Comparison of ENCODE assay signal across 1 cellular context in the genomic region with DNA sequence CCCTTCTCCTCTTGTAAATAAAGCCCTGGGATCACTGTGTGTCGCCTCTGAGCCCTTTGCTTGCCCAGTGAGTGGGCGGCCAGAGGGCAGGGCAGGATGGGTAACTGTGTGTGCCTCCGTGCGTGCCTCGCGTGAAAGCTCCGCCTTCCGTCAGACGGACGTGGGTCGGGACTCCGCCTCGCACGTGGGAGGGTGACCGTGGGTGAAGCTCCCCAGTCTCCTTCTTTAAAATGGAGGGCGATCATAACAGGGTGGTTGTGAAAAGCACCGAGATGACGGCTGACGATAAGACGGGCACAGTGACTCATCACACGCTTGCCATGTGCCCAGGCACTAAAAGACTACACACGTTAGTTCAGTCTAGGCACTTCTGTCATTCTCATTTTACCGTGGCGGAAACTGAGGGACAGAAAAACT.
TF ChIP-seq lines count a peak whose summit lies in the region.

No MANE protein-coding gene starts in this region.

TF ChIP-seq in GM23338, 12 proteins besides CTCF, POLR2A, EP300 and RAD21:
- TF ChIP-seq, protein P1, sequence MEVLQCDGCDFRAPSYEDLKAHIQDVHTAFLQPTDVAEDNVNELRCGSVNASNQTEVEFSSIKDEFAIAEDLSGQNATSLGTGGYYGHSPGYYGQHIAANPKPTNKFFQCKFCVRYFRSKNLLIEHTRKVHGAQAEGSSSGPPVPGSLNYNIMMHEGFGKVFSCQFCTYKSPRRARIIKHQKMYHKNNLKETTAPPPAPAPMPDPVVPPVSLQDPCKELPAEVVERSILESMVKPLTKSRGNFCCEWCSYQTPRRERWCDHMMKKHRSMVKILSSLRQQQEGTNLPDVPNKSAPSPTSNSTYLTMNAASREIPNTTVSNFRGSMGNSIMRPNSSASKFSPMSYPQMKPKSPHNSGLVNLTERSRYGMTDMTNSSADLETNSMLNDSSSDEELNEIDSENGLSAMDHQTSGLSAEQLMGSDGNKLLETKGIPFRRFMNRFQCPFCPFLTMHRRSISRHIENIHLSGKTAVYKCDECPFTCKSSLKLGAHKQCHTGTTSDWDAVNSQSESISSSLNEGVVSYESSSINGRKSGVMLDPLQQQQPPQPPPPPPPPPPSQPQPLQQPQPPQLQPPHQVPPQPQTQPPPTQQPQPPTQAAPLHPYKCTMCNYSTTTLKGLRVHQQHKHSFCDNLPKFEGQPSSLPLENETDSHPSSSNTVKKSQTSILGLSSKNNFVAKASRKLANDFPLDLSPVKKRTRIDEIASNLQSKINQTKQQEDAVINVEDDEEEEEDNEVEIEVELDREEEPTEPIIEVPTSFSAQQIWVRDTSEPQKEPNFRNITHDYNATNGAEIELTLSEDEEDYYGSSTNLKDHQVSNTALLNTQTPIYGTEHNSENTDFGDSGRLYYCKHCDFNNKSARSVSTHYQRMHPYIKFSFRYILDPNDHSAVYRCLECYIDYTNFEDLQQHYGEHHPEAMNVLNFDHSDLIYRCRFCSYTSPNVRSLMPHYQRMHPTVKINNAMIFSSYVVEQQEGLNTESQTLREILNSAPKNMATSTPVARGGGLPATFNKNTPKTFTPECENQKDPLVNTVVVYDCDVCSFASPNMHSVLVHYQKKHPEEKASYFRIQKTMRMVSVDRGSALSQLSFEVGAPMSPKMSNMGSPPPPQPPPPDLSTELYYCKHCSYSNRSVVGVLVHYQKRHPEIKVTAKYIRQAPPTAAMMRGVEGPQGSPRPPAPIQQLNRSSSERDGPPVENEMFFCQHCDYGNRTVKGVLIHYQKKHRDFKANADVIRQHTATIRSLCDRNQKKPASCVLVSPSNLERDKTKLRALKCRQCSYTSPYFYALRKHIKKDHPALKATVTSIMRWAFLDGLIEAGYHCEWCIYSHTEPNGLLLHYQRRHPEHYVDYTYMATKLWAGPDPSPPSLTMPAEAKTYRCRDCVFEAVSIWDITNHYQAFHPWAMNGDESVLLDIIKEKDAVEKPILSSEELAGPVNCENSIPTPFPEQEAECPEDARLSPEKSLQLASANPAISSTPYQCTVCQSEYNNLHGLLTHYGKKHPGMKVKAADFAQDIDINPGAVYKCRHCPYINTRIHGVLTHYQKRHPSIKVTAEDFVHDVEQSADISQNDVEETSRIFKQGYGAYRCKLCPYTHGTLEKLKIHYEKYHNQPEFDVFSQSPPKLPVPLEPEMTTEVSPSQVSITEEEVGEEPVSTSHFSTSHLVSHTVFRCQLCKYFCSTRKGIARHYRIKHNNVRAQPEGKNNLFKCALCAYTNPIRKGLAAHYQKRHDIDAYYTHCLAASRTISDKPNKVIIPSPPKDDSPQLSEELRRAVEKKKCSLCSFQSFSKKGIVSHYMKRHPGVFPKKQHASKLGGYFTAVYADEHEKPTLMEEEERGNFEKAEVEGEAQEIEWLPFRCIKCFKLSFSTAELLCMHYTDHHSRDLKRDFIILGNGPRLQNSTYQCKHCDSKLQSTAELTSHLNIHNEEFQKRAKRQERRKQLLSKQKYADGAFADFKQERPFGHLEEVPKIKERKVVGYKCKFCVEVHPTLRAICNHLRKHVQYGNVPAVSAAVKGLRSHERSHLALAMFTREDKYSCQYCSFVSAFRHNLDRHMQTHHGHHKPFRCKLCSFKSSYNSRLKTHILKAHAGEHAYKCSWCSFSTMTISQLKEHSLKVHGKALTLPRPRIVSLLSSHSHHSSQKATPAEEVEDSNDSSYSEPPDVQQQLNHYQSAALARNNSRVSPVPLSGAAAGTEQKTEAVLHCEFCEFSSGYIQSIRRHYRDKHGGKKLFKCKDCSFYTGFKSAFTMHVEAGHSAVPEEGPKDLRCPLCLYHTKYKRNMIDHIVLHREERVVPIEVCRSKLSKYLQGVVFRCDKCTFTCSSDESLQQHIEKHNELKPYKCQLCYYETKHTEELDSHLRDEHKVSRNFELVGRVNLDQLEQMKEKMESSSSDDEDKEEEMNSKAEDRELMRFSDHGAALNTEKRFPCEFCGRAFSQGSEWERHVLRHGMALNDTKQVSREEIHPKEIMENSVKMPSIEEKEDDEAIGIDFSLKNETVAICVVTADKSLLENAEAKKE (CRISPR knock-in tag; IDR thresholded peaks at IDR 0.05) = no peak
- no peak for TF ChIP-seq CREB1 (CRISPR knock-in tag; IDR thresholded peaks at IDR 0.05; ENCODE audit: low read depth)
- TF ChIP-seq JUNB (IDR thresholded peaks at IDR 0.05; ENCODE audit: unreplicated experiment) = no peak
- no peak for TF ChIP-seq ZNF331 (CRISPR knock-in tag; IDR thresholded peaks at IDR 0.05; ENCODE audit: low read depth)
